Comparison of ENCODE assay signal across 8 cellular contexts in the genomic region with DNA sequence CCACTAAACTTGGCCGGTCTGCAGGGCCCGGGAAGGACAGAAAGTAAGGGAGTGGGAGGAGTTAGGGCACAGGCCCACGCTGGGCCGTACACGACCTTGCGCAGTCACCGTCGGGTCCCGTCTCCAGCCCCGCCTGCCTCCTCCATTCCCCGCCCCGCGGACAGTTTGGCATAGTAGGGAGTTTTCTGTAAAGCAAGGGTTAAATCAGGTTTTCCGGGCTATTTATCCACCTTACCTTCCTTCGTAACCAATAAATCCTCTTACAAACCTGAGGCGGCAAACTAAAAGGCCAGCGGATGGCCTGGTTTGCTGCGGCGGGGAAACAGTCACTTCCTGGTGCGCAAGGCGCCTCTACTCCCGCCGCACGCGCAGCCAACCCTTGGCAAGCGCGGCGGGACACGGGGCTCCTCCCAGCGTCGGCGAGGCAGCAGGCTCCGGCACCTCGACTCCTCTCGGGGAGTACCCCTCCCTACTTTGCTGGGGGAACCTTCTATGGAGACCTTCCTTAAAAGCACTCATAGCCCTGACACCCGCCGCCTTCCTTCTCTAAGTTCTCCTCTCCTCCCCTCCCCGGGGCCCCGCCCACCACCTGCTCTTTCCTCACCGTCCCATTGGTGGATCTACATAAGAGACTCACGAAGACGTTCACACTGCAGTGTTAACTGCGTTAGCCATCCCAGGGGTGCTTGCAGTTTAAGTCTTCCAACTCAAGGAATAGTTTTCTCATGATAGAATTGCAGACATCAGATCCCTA. TPM values are rescaled to one million over a fixed set of nuclear protein-coding genes. Genes with fewer than 3 reads are reported as not detected.
A peak's percentile ranks its signal among the peaks of the same experiment; 100 is the strongest.
DNase-seq lines count a peak whose midpoint lies in the region; ATAC-seq, FAIRE-seq and TF ChIP-seq lines count a peak whose summit lies in the region.

A gene with protein sequence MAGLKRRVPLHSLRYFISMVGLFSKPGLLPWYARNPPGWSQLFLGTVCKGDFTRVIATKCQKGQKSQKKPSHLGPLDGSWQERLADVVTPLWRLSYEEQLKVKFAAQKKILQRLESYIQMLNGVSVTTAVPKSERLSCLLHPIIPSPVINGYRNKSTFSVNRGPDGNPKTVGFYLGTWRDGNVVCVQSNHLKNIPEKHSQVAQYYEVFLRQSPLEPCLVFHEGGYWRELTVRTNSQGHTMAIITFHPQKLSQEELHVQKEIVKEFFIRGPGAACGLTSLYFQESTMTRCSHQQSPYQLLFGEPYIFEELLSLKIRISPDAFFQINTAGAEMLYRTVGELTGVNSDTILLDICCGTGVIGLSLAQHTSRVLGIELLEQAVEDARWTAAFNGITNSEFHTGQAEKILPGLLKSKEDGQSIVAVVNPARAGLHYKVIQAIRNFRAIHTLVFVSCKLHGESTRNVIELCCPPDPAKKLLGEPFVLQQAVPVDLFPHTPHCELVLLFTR (minus strand): TSS at position 563 of the 754 bp plus-strand sequence. CDS start 9,822 bp downstream, outside the sequence.

- H3K27ac ChIP-seq in H1 (ENCODE audit: low read depth, low read length): no peak within 1 kb of the TSS; the same call in 1 of the 2 replicates

- no peaks in the 10 kb centered on the region for H3K9me3 ChIP-seq in H1 (ENCODE audit: insufficient read depth in 2 of 2, low read depth in 1 of 2, low read length in 1 of 2)

- H3K18ac ChIP-seq in H1 (ENCODE audit: extremely low read depth, low read length): no peak within 1 kb of the TSS

- TF ChIP-seq EP300 in H1 (IDR thresholded peaks at IDR 0.05; ENCODE audit: borderline replicate concordance in 1 of 2, low read depth in 2 of 2, low read length in 2 of 2): no peak

- peak within 1 kb of the TSS; percentile 92 for H2AFZ ChIP-seq in H1 (ENCODE audit: low read length)

- no peaks in the 10 kb centered on the region for H3K79me2 ChIP-seq in H1 (ENCODE audit: control insufficient read depth in 1 of 2, insufficient read depth in 2 of 2, low read length in 2 of 2)

- no peak within 1 kb of the TSS for H3K4ac ChIP-seq in H1 (replicated peaks; ENCODE audit: insufficient read length, low read depth, low read length)

- no peak within 1 kb of the TSS for H3K23ac ChIP-seq in H1 (ENCODE audit: insufficient read length)

- TF ChIP-seq POLR2A in H1 (IDR thresholded peaks at IDR 0.05; ENCODE audit: control extremely low read depth in 1 of 2, low read depth in 2 of 2, low read length in 2 of 2): peak in 1 of 2 experiments; percentile 71; a peak in 1 of 3 replicates

- peaks cover 2% of the 10 kb centered on the region; the same call in 1 of the 2 replicates for H3K23me2 ChIP-seq in H1 (ENCODE audit: low read depth, low read length)

- H2BK120ac ChIP-seq in H1 (replicated peaks; ENCODE audit: low read depth, low read length): no peak within 1 kb of the TSS

- peak within 1 kb of the TSS; percentile 32 for H4K5ac ChIP-seq in H1 (ENCODE audit: insufficient read length, low read depth, low read length)

- no peaks in the 10 kb centered on the region for H4K20me1 ChIP-seq in H1 (replicated peaks in 1 of 2; ENCODE audit: control insufficient read depth in 1 of 2, insufficient read depth in 2 of 2, low read length in 2 of 2)

- H4K8ac ChIP-seq in H1 (ENCODE audit: extremely low read depth, insufficient read depth, low read length): no peak within 1 kb of the TSS

- peak within 1 kb of the TSS; percentile 78 to 91 for H3K4me2 ChIP-seq in H1 (ENCODE audit: insufficient read depth in 1 of 2, low read depth in 2 of 2, low read length in 2 of 2)

- H2BK20ac ChIP-seq in H1 (ENCODE audit: low read length): no peak within 1 kb of the TSS

- CTCF ChIA-PET in activated CD8-positive, alpha-beta memory T cell treated with anti-CD3 and anti-CD28 coated beads for 36 hours (lab: Charles Lee): no interaction called here
- CTCF ChIA-PET in H1 (lab: Charles Lee; ENCODE audit: partially characterized antibody): no interaction called here

- no peak for TF ChIP-seq CTCF in H1 (IDR thresholded peaks at IDR 0.05; ENCODE audit: control extremely low read depth in 1 of 3, insufficient read depth in 1 of 3, low read depth in 1 of 3, low read length in 3 of 3)

- H2BK15ac ChIP-seq in H1 (ENCODE audit: low read length): no peak within 1 kb of the TSS

- POLR2A ChIA-PET in activated CD8-positive, alpha-beta memory T cell treated with anti-CD3 and anti-CD28 coated beads for 36 hours (lab: Charles Lee): interaction anchor here (0.6 kb wide), 1 partner anchor 121 kb away, joined by 3 read pairs; no protein-coding TSS in a partner anchor
- POLR2A ChIA-PET in H1 (lab: Charles Lee; ENCODE audit: partially characterized antibody): no interaction called here

- H3K36me3 ChIP-seq in H1 (ENCODE audit: control insufficient read depth in 2 of 4, insufficient read depth in 4 of 4, low read length in 3 of 4): no peaks in the 10 kb centered on the region

- no peak within 1 kb of the TSS for H2AK5ac ChIP-seq in H1 (ENCODE audit: low read depth, low read length)

- no peak for TF ChIP-seq RAD21 in H1 (IDR thresholded peaks at IDR 0.05 in 1 of 2, conservative IDR thresholded peaks at IDR 0.05 in 1 of 2; ENCODE audit: low read depth in 2 of 2, low read length in 2 of 2)

- no peaks in the 10 kb centered on the region for H3K79me1 ChIP-seq in H1 (ENCODE audit: low read depth, low read length)

- H3K9ac ChIP-seq in H1 (replicated peaks in 1 of 4; ENCODE audit: extremely low read depth in 1 of 4, low read depth in 3 of 4, low read length in 3 of 4): peak within 1 kb of the TSS; percentile 10 to 78 (median 62)

- DNase-seq in CMK (ENCODE audit: low read depth) (peak; percentile 68), HK-2 (ENCODE audit: unreplicated experiment) (peak; percentile 72), NOMO-1 (lab: John Stamatoyannopoulos, UW; ENCODE audit: unreplicated experiment in 2 of 2) (peak; percentile 72 to 81), H1 (ENCODE audit: low read depth in 1 of 2, low spot score in 2 of 2) (peak; percentile 36 to 66), mesenteric fat pad (ENCODE audit: low spot score) (no peak)
- peak; percentile 56 for DNase-seq in stimulated activated CD8-positive, alpha-beta memory T cell treated with anti-CD3 and anti-CD28 coated beads, Interleukin-15, amount 100 ng/mL, for 1 hour (ENCODE audit: low read depth)

- H4K91ac ChIP-seq in H1 (replicated peaks; ENCODE audit: insufficient read length, low read length): no peak within 1 kb of the TSS

- H2BK12ac ChIP-seq in H1 (ENCODE audit: low read depth, low read length): no peak within 1 kb of the TSS

- 1% methylated on average over 23 of the region's 43 CpGs; no CpG with 5 or more reads in 1 of the 2 experiments for WGBS in H1 (ENCODE audit: extremely low coverage in 1 of 2, insufficient coverage in 1 of 2, insufficient read length in 1 of 2, insufficient replicate concordance in 2 of 2, low coverage in 1 of 2, low lambda C conversion rate in 2 of 2, missing lambda C conversion rate in 1 of 2), 2 experiments

- peak; percentile 93 for ATAC-seq in GM19455 (IDR thresholded peaks at IDR 0.05; ENCODE audit: unreplicated experiment)

- H3K4me1 ChIP-seq in H1 (replicated peaks in 1 of 4; ENCODE audit: control insufficient read depth in 3 of 4, insufficient read depth in 4 of 4, low read length in 3 of 4): no peaks in the 10 kb centered on the region; a peak in 2 of 7 replicates

- H3K56ac ChIP-seq in H1 (replicated peaks; ENCODE audit: insufficient read length, low read depth, low read length): no peak within 1 kb of the TSS

- no peak within 1 kb of the TSS for H2BK5ac ChIP-seq in H1 (ENCODE audit: low read depth, low read length)

- peak; percentile 19 for FAIRE-seq in H1 (lab: Jason Lieb, UNC)

- H3K4me3 ChIP-seq in H1 (ENCODE audit: extremely low read depth in 1 of 4, insufficient read depth in 2 of 4, low read depth in 3 of 4, low read length in 4 of 4): peak within 1 kb of the TSS; percentile 59 to 86 (median 64)

- no peak within 1 kb of the TSS for H3K14ac ChIP-seq in H1 (ENCODE audit: insufficient read length)

- no peaks in the 10 kb centered on the region for H3K27me3 ChIP-seq in H1 (replicated peaks in 1 of 4; ENCODE audit: control insufficient read depth in 3 of 4, extremely low read depth in 1 of 4, insufficient read depth in 3 of 4, low read length in 3 of 4)

TF ChIP-seq in H1, 55 proteins besides CTCF, POLR2A, EP300 and RAD21 (continues in another document):
- TF ChIP-seq TCF12 (IDR thresholded peaks at IDR 0.05; ENCODE audit: low read depth, low read length) (no peak), RNF2 (IDR thresholded peaks at IDR 0.05; ENCODE audit: borderline replicate concordance, low read depth, low read length, missing control alignments, poor library complexity, severe bottlenecking) (no peak), FOSL1 (IDR thresholded peaks at IDR 0.05; ENCODE audit: insufficient read depth, low read depth, low read length) (no peak), SP1 (IDR thresholded peaks at IDR 0.05; ENCODE audit: low read depth, low read length) (no peak), BCL11A (IDR thresholded peaks at IDR 0.05; ENCODE audit: low read depth in 2 of 2, low read length in 2 of 2) (no peak), SUZ12 (IDR thresholded peaks at IDR 0.05; ENCODE audit: low read length) (no peak), SIX5 (IDR thresholded peaks at IDR 0.05; ENCODE audit: low read depth, low read length) (no peak), HDAC6 (IDR thresholded peaks at IDR 0.05; ENCODE audit: low read depth, low read length) (no peak)
- TF ChIP-seq, protein P1, sequence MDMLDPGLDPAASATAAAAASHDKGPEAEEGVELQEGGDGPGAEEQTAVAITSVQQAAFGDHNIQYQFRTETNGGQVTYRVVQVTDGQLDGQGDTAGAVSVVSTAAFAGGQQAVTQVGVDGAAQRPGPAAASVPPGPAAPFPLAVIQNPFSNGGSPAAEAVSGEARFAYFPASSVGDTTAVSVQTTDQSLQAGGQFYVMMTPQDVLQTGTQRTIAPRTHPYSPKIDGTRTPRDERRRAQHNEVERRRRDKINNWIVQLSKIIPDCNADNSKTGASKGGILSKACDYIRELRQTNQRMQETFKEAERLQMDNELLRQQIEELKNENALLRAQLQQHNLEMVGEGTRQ (IDR thresholded peaks at IDR 0.05; ENCODE audit: low read length): no peak
- TF ChIP-seq, protein P2, sequence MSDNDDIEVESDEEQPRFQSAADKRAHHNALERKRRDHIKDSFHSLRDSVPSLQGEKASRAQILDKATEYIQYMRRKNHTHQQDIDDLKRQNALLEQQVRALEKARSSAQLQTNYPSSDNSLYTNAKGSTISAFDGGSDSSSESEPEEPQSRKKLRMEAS (IDR thresholded peaks at IDR 0.05): peak; percentile 53; the same call in 1 of the 2 replicates

RNA-seq across cellular contexts. Expression of the gene that starts here (rescaled TPM):
- total RNA-seq in activated CD8-positive, alpha-beta memory T cell treated with anti-CD3 and anti-CD28 coated beads for 36 hours: 10 to 100 TPM; 16.5 to 17.1 TPM
- total RNA-seq in H1 (2021; fragmentation: NEBNext Ultra II Directional; extraction: Animal tissue kit (Norgen Biotek cat#: 25700)): 12.1 and 12.4 TPM in 2 replicates
- 12.1 and 12.2 TPM in 2 replicates for polyA plus RNA-seq in H1 (2011; rRNA removed)
- 13.7 TPM for polyA plus RNA-seq in H1 (2011; cell fraction: cytosol; rRNA removed)
- 10.6 TPM for polyA plus RNA-seq in H1 (2011; cell fraction: nucleus; rRNA removed)
- polyA plus RNA-seq in H1 (2012, experiment 1 of 2): 9.9 to 12.3 TPM (median 10.5 TPM) in 4 replicates
- polyA plus RNA-seq in H1 (2012, experiment 2 of 2): 7.9 TPM
- 7.9 TPM for polyA plus RNA-seq in H1 (2013, experiment 1 of 2)
- polyA plus RNA-seq in H1 (2013, experiment 2 of 2): 7.7 TPM
- polyA minus RNA-seq in H1 (2011; rRNA and poly(A)+ RNA removed): 20.0 and 22.2 TPM in 2 replicates
- polyA minus RNA-seq in H1 (2011; cell fraction: cytosol; rRNA and poly(A)+ RNA removed): 5.9 TPM
- polyA minus RNA-seq in H1 (2011; cell fraction: nucleus; rRNA and poly(A)+ RNA removed): 15.8 TPM
- 12.6 TPM for total RNA-seq in mesenteric fat pad
